ENCODE assay signal across 36 cellular contexts in the genomic region with DNA sequence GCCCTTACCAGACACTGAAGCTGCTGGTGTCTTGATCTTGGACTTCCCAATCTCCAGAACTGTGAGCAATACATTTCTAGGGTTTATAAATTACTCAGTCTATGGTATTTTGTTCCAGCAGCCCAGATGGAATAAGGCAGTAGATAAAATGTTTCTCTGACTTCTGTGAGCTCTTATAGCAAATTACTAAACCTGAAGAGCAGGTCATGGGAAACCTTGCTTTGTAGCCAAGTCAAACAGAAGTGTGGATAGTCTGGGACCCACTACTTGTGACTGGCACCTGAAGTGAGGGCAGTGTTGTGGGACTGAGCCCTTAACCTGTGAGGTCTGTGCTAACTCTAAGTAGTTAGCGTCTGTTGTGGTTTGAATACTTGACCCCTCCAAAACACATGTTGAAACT. TPM values are rescaled to one million over a fixed set of nuclear protein-coding genes. Genes with fewer than 3 reads are reported as not detected.
"Had no signal": no experiment of that assay in that cellular context is flagged by ENCODE, and none has a peak within 500 bp of the region (broad histone marks: within the 10 kb centered on the region; RNA-seq: fewer than 3 reads in every experiment).

No MANE protein-coding gene starts in this region.

- H3K27me3 Mint-ChIP-seq: activated T-cell treated with anti-CD3 and anti-CD28 coated beads, Interleukin-2, amount 50 U/mL, for 24 hours had no signal

- DNase-seq: activated CD4-positive, alpha-beta memory T cell treated with anti-CD3 and anti-CD28 coated beads, Interleukin-2, amount 10 ng/mL, durations not matched to agents 7 days and 5 days; activated CD4-positive, alpha-beta T cell treated with anti-CD3 and anti-CD28 coated beads for 1 hour; activated CD4-positive, alpha-beta T cell treated with anti-CD3 and anti-CD28 coated beads for 36 hours; activated CD4-positive, alpha-beta T cell treated with anti-CD3 and anti-CD28 coated beads for 48 hours; activated CD4-positive, alpha-beta T cell treated with anti-CD3 and anti-CD28 coated beads, Interleukin-2, amount 10 ng/mL, durations not matched to agents 7 days and 5 days; activated CD4-positive, alpha-beta T cell treated with anti-CD3 and anti-CD28 coated beads, Interleukin-2, amount 50 U/mL, for 48 hours; activated CD4-positive, CD25-positive, alpha-beta regulatory T cell; activated CD8-positive, alpha-beta memory T cell treated with anti-CD3 and anti-CD28 coated beads for 24 hours; activated CD8-positive, alpha-beta memory T cell treated with anti-CD3 and anti-CD28 coated beads, Interleukin-2, amount 10 ng/mL, durations not matched to agents 7 days and 5 days; activated CD8-positive, alpha-beta memory T cell treated with anti-CD3 and anti-CD28 coated beads, Interleukin-2, amount 50 U/mL, for 48 hours; activated CD8-positive, alpha-beta T cell treated with anti-CD3 and anti-CD28 coated beads, Interleukin-2, amount 10 ng/mL, durations not matched to agents 7 days and 5 days; activated effector memory CD4-positive, alpha-beta T cell treated with anti-CD3 and anti-CD28 coated beads, Interleukin-2, amount 50 U/mL, for 16 hours; activated gamma-delta T cell treated with Interleukin-2 at 50 U/mL for 16 hours; activated naive CD4-positive, alpha-beta T cell; activated naive CD4-positive, alpha-beta T cell treated with anti-CD3 and anti-CD28 coated beads for 36 hours; activated naive CD4-positive, alpha-beta T cell treated with anti-CD3 and anti-CD28 coated beads, Interleukin-2, amount 50 U/mL, for 16 hours; activated naive CD8-positive, alpha-beta T cell treated with anti-CD3 and anti-CD28 coated beads for 36 hours; activated T-cell treated with anti-CD3 and anti-CD28 coated beads, Interleukin-2, amount 50 U/mL, for 24 hours; activated T-cell treated with anti-CD3 and anti-CD28 coated beads, Interleukin-2, amount 50 U/mL, for 48 hours; adrenal gland; amniotic stem cell; aorta; body of pancreas; brain microvascular endothelial cell; central memory CD4-positive, alpha-beta T cell; T-cell; T-helper 17 cell; WERI-Rb-1 had no signal

- H3K27me3 ChIP-seq: adrenal gland, body of pancreas, brain microvascular endothelial cell, breast epithelium had no signal

- H3K4me1 ChIP-seq: breast epithelium had no signal

- H3K9me3 ChIP-seq: adrenal gland, body of pancreas, breast epithelium had no signal

- ATAC-seq: activated CD4-positive, alpha-beta T cell treated with anti-CD3 and anti-CD28 coated beads for 36 hours; activated CD4-positive, CD25-positive, alpha-beta regulatory T cell treated with anti-CD3 and anti-CD28 coated beads, Interleukin-2, amount 50 U/mL, for 24 hours; activated CD8-positive, alpha-beta memory T cell treated with anti-CD3 and anti-CD28 coated beads, Interleukin-2, amount 10 ng/mL, durations not matched to agents 7 days and 5 days; activated CD8-positive, alpha-beta T cell treated with anti-CD3 and anti-CD28 coated beads, Interleukin-2, amount 10 ng/mL, durations not matched to agents 7 days and 5 days; activated naive CD4-positive, alpha-beta T cell treated with anti-CD3 and anti-CD28 coated beads, Interleukin-2, amount 50 U/mL, for 72 hours; body of pancreas; T-cell; T-helper 17 cell; WTC11 had no signal

- H3K27ac ChIP-seq: adrenal gland, body of pancreas, brain microvascular endothelial cell, breast epithelium, WERI-Rb-1 had no signal

- H3K4me3 ChIP-seq: adrenal gland, body of pancreas, breast epithelium had no signal

- H3K4me3 Mint-ChIP-seq: activated CD4-positive, alpha-beta memory T cell treated with anti-CD3 and anti-CD28 coated beads, Interleukin-2, amount 10 ng/mL, durations not matched to agents 7 days and 5 days; activated CD4-positive, alpha-beta T cell treated with anti-CD3 and anti-CD28 coated beads for 36 hours; activated CD4-positive, alpha-beta T cell treated with anti-CD3 and anti-CD28 coated beads, Interleukin-2, amount 10 ng/mL, durations not matched to agents 7 days and 5 days; activated CD8-positive, alpha-beta memory T cell treated with anti-CD3 and anti-CD28 coated beads, Interleukin-2, amount 10 ng/mL, durations not matched to agents 7 days and 5 days; activated CD8-positive, alpha-beta T cell treated with anti-CD3 and anti-CD28 coated beads, Interleukin-2, amount 10 ng/mL, durations not matched to agents 7 days and 5 days; activated naive CD4-positive, alpha-beta T cell treated with anti-CD3 and anti-CD28 coated beads for 36 hours; activated naive CD8-positive, alpha-beta T cell treated with anti-CD3 and anti-CD28 coated beads for 36 hours; activated T-cell treated with anti-CD3 and anti-CD28 coated beads, Interleukin-2, amount 50 U/mL, for 24 hours; T-cell; T-helper 17 cell; WTC11 had no signal

- H3K36me3 Mint-ChIP-seq: T-cell, WTC11 had no signal

- H3K36me3 ChIP-seq: adrenal gland, brain microvascular endothelial cell, breast epithelium had no signal

- H3K27ac Mint-ChIP-seq: activated CD4-positive, alpha-beta memory T cell treated with anti-CD3 and anti-CD28 coated beads, Interleukin-2, amount 10 ng/mL, durations not matched to agents 7 days and 5 days; activated CD4-positive, alpha-beta T cell treated with anti-CD3 and anti-CD28 coated beads for 36 hours; activated CD8-positive, alpha-beta memory T cell treated with anti-CD3 and anti-CD28 coated beads, Interleukin-2, amount 10 ng/mL, durations not matched to agents 7 days and 5 days; activated CD8-positive, alpha-beta T cell treated with anti-CD3 and anti-CD28 coated beads, Interleukin-2, amount 10 ng/mL, durations not matched to agents 7 days and 5 days; activated naive CD4-positive, alpha-beta T cell treated with anti-CD3 and anti-CD28 coated beads for 36 hours; activated naive CD4-positive, alpha-beta T cell treated with anti-CD3 and anti-CD28 coated beads, Interleukin-2, amount 50 U/mL, for 72 hours; activated T-cell treated with anti-CD3 and anti-CD28 coated beads, Interleukin-2, amount 50 U/mL, for 24 hours; activated T-helper 2 cell treated with anti-CD3 and anti-CD28 coated beads, Interferon-gamma antibody, Interleukin-2, Interleukin-4, amounts not matched to agents 10 μg/mL and 5 μg/mL and 100 μg/mL, durations not matched to agents 14 hours and 24 hours and 36 hours; T-cell; WTC11 had no signal

- H3K9me3 Mint-ChIP-seq: activated CD4-positive, alpha-beta memory T cell treated with anti-CD3 and anti-CD28 coated beads, Interleukin-2, amount 10 ng/mL, durations not matched to agents 7 days and 5 days; activated CD4-positive, alpha-beta T cell treated with anti-CD3 and anti-CD28 coated beads, Interleukin-2, amount 10 ng/mL, durations not matched to agents 7 days and 5 days; activated naive CD4-positive, alpha-beta T cell treated with anti-CD3 and anti-CD28 coated beads for 36 hours; activated naive CD4-positive, alpha-beta T cell treated with anti-CD3 and anti-CD28 coated beads, Interleukin-2, amount 50 U/mL, for 72 hours; activated naive CD8-positive, alpha-beta T cell treated with anti-CD3 and anti-CD28 coated beads for 36 hours; activated T-cell treated with anti-CD3 and anti-CD28 coated beads, Interleukin-2, amount 50 U/mL, for 24 hours; activated T-helper 2 cell treated with anti-CD3 and anti-CD28 coated beads, Interferon-gamma antibody, Interleukin-2, Interleukin-4, amounts not matched to agents 10 μg/mL and 5 μg/mL and 100 μg/mL, durations not matched to agents 14 hours and 24 hours and 36 hours; T-cell; WTC11 had no signal

RNA-seq across cellular contexts. Expression of a gene that starts 27.3 kb away (rescaled TPM):
- total RNA-seq: activated CD4-positive, alpha-beta T cell treated with anti-CD3 and anti-CD28 coated beads, Interleukin-2, amount 10 ng/mL, durations not matched to agents 7 days and 5 days; T-helper 1 cell treated with Interleukin-12 subunit alpha and Interleukin-12 subunit beta and Interleukin-4 antibody, amounts not matched to agents 30 ng/mL and 1 ng/mL, for 36 hours had no signal

RNA-seq across cellular contexts. Expression of a gene that starts 41.5 kb away (rescaled TPM):
- total RNA-seq: activated CD4-positive, alpha-beta memory T cell treated with anti-CD3 and anti-CD28 coated beads, Interleukin-2, amount 10 ng/mL, durations not matched to agents 7 days and 5 days; activated CD4-positive, alpha-beta T cell treated with anti-CD3 and anti-CD28 coated beads for 36 hours; activated CD4-positive, alpha-beta T cell treated with anti-CD3 and anti-CD28 coated beads, Interleukin-2, amount 10 ng/mL, durations not matched to agents 7 days and 5 days; activated CD8-positive, alpha-beta memory T cell treated with anti-CD3 and anti-CD28 coated beads, Interleukin-2, amount 10 ng/mL, durations not matched to agents 7 days and 5 days; activated CD8-positive, alpha-beta T cell treated with anti-CD3 and anti-CD28 coated beads, Interleukin-2, amount 10 ng/mL, durations not matched to agents 7 days and 5 days; activated naive CD4-positive, alpha-beta T cell treated with anti-CD3 and anti-CD28 coated beads for 36 hours; activated naive CD8-positive, alpha-beta T cell treated with anti-CD3 and anti-CD28 coated beads for 36 hours; astrocyte; T-helper 1 cell treated with Interleukin-12 subunit alpha and Interleukin-12 subunit beta and Interleukin-4 antibody, amounts not matched to agents 30 ng/mL and 1 ng/mL, for 36 hours; T-helper 2 cell treated with Interferon-gamma antibody and Interleukin-4, amounts not matched to agents 100 ng/mL and 5 ng/mL, for 36 hours had no signal
